Comparison of ENCODE assay signal across 11 cellular contexts in genomic region chr6:33926451-33926850, GRCh38.
A peak's percentile ranks its signal among the peaks of the same experiment; 100 is the strongest.
DNase-seq lines count a peak whose midpoint lies in the region; TF ChIP-seq lines count a peak whose summit lies in the region.
"Had no signal": no experiment of that assay in that cellular context is flagged by ENCODE, and none has a peak within 500 bp of the region (broad histone marks: within the 10 kb centered on the region; RNA-seq: fewer than 3 reads in every experiment).

No MANE protein-coding gene starts in this region.

- intact Hi-C loops in ascending aorta (cut with DNase I), result no loop called here

- H3K4me1 ChIP-seq in ascending aorta, result no peaks in the 10 kb centered on the region

- POLR2A ChIA-PET in RWPE1 (lab: Yijun Ruan, JAX; ENCODE audit: low non-redundant PET), result no interaction called here

- no peaks in the 10 kb centered on the region for H3K27me3 ChIP-seq in ascending aorta

- H3K36me3 ChIP-seq in ascending aorta, result no peaks in the 10 kb centered on the region

- DNase-seq in ELR (ENCODE audit: low read depth) (peak; percentile 24), M059J (ENCODE audit: low read depth) (peak; percentile 11), RWPE1 (ENCODE audit: low spot score) (peak; percentile 35), iPS-NIHi11 (ENCODE audit: low spot score) (peak; percentile 94), RPMI8226 (no peak), T-helper 1 cell (no peak), ascending aorta (ENCODE audit: low spot score in 2 of 2) (no peak)
- no peak for DNase-seq in activated naive CD4-positive, alpha-beta T cell treated with Interleukin-2 at 50 U/mL for 16 hours
- DNase-seq: activated B cell treated with CpG ODN at 0.5 μM for 24 hours; naive thymus-derived CD4-positive, alpha-beta T cell; stimulated activated naive CD4-positive, alpha-beta T cell treated with Interleukin-2 at 50 U/mL for 16 hours had no signal

- CTCF ChIA-PET in RWPE1 (lab: Yijun Ruan, JAX), result no interaction called here

- no peak overlapping the region for H3K4me3 ChIP-seq in ascending aorta

- H3K9me3 ChIP-seq in ascending aorta, result no peaks in the 10 kb centered on the region

- H3K27ac ChIP-seq in RWPE1 (no peak overlapping the region), ascending aorta (no peak overlapping the region)

- TF ChIP-seq CTCF in RWPE1 (conservative IDR thresholded peaks at IDR 0.05; ENCODE audit: low read depth) (no peak), ascending aorta (IDR thresholded peaks at IDR 0.05) (no peak)

Comparison
In these comparisons a context has a peak if more than half of its experiments do, and no peak if none do; other contexts are left out.
1. DNase-seq: peak in ELR (single experiment), M059J (single experiment), RWPE1 (single experiment) and iPS-NIHi11 (single experiment); none in RPMI8226 (single experiment), activated naive CD4-positive, alpha-beta T cell treated with Interleukin-2 at 50 U/mL for 16 hours (single experiment), T-helper 1 cell (0 of 5) and ascending aorta (0 of 2).